ENCODE assay signal across 1 cellular context in genomic region chr19:18379803-18380747, GRCh38.
A peak's percentile ranks its signal among the peaks of the same experiment; 100 is the strongest.
TF ChIP-seq lines count a peak whose summit lies in the region.

No MANE protein-coding gene starts in this region.

TF ChIP-seq in HepG2, 621 proteins besides CTCF, POLR2A, EP300 and RAD21 (continued from another document and continues in another):
- peak; percentile 81; the same call in 1 of the 2 replicates for TF ChIP-seq POGK (CRISPR knock-in tag; conservative IDR thresholded peaks at IDR 0.05)
- TF ChIP-seq, protein P1, sequence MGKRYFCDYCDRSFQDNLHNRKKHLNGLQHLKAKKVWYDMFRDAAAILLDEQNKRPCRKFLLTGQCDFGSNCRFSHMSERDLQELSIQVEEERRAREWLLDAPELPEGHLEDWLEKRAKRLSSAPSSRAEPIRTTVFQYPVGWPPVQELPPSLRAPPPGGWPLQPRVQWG (CRISPR knock-in tag; IDR thresholded peaks at IDR 0.05; ENCODE audit: borderline replicate concordance, low read depth): no peak
- TF ChIP-seq ZNF484 (CRISPR knock-in tag; IDR thresholded peaks at IDR 0.05; ENCODE audit: borderline replicate concordance, low read depth): no peak
- no peak for TF ChIP-seq ATM (IDR thresholded peaks at IDR 0.05; ENCODE audit: borderline replicate concordance)
- TF ChIP-seq FOSL1 (CRISPR knock-in tag; IDR thresholded peaks at IDR 0.05; ENCODE audit: borderline replicate concordance): no peak
- no peak for TF ChIP-seq TCF12 (IDR thresholded peaks at IDR 0.05)
- peak; percentile 97 for TF ChIP-seq TCF12 (CRISPR knock-in tag; IDR thresholded peaks at IDR 0.05)
- no peak for TF ChIP-seq SCMH1 (CRISPR knock-in tag; IDR thresholded peaks at IDR 0.05; ENCODE audit: borderline replicate concordance)
- TF ChIP-seq MZF1 (CRISPR knock-in tag; IDR thresholded peaks at IDR 0.05; ENCODE audit: borderline replicate concordance): no peak
- peak; percentile 65; the same call in 1 of the 2 replicates for TF ChIP-seq ZBTB43 (CRISPR knock-in tag; conservative IDR thresholded peaks at IDR 0.05)
- TF ChIP-seq ZNF678 (CRISPR knock-in tag; IDR thresholded peaks at IDR 0.05): peak; percentile 79; the same call in 1 of the 2 replicates
- TF ChIP-seq SRSF4 (IDR thresholded peaks at IDR 0.05; ENCODE audit: low read depth, low read length, poor library complexity, severe bottlenecking): no peak
- TF ChIP-seq MATR3 (CRISPR knock-in tag; IDR thresholded peaks at IDR 0.05): no peak
- no peak for TF ChIP-seq IRF1 (CRISPR knock-in tag; IDR thresholded peaks at IDR 0.05; ENCODE audit: low read depth)
- TF ChIP-seq, protein P2, sequence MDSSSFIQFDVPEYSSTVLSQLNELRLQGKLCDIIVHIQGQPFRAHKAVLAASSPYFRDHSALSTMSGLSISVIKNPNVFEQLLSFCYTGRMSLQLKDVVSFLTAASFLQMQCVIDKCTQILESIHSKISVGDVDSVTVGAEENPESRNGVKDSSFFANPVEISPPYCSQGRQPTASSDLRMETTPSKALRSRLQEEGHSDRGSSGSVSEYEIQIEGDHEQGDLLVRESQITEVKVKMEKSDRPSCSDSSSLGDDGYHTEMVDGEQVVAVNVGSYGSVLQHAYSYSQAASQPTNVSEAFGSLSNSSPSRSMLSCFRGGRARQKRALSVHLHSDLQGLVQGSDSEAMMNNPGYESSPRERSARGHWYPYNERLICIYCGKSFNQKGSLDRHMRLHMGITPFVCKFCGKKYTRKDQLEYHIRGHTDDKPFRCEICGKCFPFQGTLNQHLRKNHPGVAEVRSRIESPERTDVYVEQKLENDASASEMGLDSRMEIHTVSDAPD (CRISPR knock-in tag; IDR thresholded peaks at IDR 0.05): peak; percentile 97
- peak; percentile 65; the same call in 1 of the 2 replicates for TF ChIP-seq TCF7L2 (IDR thresholded peaks at IDR 0.05; ENCODE audit: low read depth, low read length)
- peak; percentile 83 for TF ChIP-seq MEIS2 (CRISPR knock-in tag; IDR thresholded peaks at IDR 0.05)
- TF ChIP-seq SNRNP70 (IDR thresholded peaks at IDR 0.05; ENCODE audit: low read depth, low read length): no peak
- no peak for TF ChIP-seq HDAC6 (IDR thresholded peaks at IDR 0.05; ENCODE audit: low read depth, low read length)
- TF ChIP-seq, protein P3, sequence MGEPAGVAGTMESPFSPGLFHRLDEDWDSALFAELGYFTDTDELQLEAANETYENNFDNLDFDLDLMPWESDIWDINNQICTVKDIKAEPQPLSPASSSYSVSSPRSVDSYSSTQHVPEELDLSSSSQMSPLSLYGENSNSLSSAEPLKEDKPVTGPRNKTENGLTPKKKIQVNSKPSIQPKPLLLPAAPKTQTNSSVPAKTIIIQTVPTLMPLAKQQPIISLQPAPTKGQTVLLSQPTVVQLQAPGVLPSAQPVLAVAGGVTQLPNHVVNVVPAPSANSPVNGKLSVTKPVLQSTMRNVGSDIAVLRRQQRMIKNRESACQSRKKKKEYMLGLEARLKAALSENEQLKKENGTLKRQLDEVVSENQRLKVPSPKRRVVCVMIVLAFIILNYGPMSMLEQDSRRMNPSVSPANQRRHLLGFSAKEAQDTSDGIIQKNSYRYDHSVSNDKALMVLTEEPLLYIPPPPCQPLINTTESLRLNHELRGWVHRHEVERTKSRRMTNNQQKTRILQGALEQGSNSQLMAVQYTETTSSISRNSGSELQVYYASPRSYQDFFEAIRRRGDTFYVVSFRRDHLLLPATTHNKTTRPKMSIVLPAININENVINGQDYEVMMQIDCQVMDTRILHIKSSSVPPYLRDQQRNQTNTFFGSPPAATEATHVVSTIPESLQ (CRISPR knock-in tag; conservative IDR thresholded peaks at IDR 0.05): no peak
- TF ChIP-seq, protein P4, sequence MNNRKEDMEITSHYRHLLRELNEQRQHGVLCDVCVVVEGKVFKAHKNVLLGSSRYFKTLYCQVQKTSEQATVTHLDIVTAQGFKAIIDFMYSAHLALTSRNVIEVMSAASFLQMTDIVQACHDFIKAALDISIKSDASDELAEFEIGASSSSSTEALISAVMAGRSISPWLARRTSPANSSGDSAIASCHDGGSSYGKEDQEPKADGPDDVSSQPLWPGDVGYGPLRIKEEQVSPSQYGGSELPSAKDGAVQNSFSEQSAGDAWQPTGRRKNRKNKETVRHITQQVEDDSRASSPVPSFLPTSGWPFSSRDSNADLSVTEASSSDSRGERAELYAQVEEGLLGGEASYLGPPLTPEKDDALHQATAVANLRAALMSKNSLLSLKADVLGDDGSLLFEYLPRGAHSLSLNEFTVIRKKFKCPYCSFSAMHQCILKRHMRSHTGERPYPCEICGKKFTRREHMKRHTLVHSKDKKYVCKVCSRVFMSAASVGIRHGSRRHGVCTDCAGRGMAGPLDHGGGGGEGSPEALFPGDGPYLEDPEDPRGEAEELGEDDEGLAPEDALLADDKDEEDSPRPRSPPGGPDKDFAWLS (CRISPR knock-in tag; IDR thresholded peaks at IDR 0.05; ENCODE audit: borderline replicate concordance): peak; percentile 64; the same call in 1 of the 2 replicates
- TF ChIP-seq PAWR (CRISPR knock-in tag; IDR thresholded peaks at IDR 0.05; ENCODE audit: borderline replicate concordance): peak; percentile 49; the same call in 1 of the 2 replicates
- TF ChIP-seq ZNF609 (CRISPR knock-in tag; IDR thresholded peaks at IDR 0.05; ENCODE audit: borderline replicate concordance): peak; percentile 97
- TF ChIP-seq, protein P5, sequence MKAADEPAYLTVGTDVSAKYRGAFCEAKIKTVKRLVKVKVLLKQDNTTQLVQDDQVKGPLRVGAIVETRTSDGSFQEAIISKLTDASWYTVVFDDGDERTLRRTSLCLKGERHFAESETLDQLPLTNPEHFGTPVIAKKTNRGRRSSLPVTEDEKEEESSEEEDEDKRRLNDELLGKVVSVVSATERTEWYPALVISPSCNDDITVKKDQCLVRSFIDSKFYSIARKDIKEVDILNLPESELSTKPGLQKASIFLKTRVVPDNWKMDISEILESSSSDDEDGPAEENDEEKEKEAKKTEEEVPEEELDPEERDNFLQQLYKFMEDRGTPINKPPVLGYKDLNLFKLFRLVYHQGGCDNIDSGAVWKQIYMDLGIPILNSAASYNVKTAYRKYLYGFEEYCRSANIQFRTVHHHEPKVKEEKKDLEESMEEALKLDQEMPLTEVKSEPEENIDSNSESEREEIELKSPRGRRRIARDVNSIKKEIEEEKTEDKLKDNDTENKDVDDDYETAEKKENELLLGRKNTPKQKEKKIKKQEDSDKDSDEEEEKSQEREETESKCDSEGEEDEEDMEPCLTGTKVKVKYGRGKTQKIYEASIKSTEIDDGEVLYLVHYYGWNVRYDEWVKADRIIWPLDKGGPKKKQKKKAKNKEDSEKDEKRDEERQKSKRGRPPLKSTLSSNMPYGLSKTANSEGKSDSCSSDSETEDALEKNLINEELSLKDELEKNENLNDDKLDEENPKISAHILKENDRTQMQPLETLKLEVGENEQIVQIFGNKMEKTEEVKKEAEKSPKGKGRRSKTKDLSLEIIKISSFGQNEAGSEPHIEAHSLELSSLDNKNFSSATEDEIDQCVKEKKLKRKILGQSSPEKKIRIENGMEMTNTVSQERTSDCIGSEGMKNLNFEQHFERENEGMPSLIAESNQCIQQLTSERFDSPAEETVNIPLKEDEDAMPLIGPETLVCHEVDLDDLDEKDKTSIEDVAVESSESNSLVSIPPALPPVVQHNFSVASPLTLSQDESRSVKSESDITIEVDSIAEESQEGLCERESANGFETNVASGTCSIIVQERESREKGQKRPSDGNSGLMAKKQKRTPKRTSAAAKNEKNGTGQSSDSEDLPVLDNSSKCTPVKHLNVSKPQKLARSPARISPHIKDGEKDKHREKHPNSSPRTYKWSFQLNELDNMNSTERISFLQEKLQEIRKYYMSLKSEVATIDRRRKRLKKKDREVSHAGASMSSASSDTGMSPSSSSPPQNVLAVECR (CRISPR knock-in tag; IDR thresholded peaks at IDR 0.05; ENCODE audit: borderline replicate concordance): peak; percentile 80; the same call in 1 of the 2 replicates
- no peak; the same call in 1 of the 2 replicates for TF ChIP-seq ZBTB8A (CRISPR knock-in tag; IDR thresholded peaks at IDR 0.05; ENCODE audit: borderline replicate concordance, low read depth)
- TF ChIP-seq LCORL (IDR thresholded peaks at IDR 0.05): peak; percentile 100
- peak; percentile 100 for TF ChIP-seq LCORL (CRISPR knock-in tag; IDR thresholded peaks at IDR 0.05)
- TF ChIP-seq, protein P6, sequence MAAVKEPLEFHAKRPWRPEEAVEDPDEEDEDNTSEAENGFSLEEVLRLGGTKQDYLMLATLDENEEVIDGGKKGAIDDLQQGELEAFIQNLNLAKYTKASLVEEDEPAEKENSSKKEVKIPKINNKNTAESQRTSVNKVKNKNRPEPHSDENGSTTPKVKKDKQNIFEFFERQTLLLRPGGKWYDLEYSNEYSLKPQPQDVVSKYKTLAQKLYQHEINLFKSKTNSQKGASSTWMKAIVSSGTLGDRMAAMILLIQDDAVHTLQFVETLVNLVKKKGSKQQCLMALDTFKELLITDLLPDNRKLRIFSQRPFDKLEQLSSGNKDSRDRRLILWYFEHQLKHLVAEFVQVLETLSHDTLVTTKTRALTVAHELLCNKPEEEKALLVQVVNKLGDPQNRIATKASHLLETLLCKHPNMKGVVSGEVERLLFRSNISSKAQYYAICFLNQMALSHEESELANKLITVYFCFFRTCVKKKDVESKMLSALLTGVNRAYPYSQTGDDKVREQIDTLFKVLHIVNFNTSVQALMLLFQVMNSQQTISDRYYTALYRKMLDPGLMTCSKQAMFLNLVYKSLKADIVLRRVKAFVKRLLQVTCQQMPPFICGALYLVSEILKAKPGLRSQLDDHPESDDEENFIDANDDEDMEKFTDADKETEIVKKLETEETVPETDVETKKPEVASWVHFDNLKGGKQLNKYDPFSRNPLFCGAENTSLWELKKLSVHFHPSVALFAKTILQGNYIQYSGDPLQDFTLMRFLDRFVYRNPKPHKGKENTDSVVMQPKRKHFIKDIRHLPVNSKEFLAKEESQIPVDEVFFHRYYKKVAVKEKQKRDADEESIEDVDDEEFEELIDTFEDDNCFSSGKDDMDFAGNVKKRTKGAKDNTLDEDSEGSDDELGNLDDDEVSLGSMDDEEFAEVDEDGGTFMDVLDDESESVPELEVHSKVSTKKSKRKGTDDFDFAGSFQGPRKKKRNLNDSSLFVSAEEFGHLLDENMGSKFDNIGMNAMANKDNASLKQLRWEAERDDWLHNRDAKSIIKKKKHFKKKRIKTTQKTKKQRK (IDR thresholded peaks at IDR 0.05; ENCODE audit: low read length): no peak
- TF ChIP-seq SKI (IDR thresholded peaks at IDR 0.05; ENCODE audit: partially characterized antibody): peak; percentile 77
- TF ChIP-seq FOXK1 (CRISPR knock-in tag; IDR thresholded peaks at IDR 0.05; ENCODE audit: borderline replicate concordance, low read depth): peak; percentile 97
